In genomic region chr1:22972063-22972405, GRCh38 we compare ENCODE assay signal across 35 cellular contexts. TPM values are rescaled to one million over a fixed set of nuclear protein-coding genes. Genes with fewer than 3 reads are reported as not detected.
"Had no signal": no experiment of that assay in that cellular context is flagged by ENCODE, and none has a peak within 500 bp of the region (broad histone marks: within the 10 kb centered on the region; RNA-seq: fewer than 3 reads in every experiment).

No MANE protein-coding gene starts in this region.

- ATAC-seq: naive thymus-derived CD4-positive, alpha-beta T cell; natural killer cell; psoas muscle; right cardiac atrium; sciatic nerve; stimulated activated memory B cell treated with anti-CD40 and anti-IgM and Interleukin-4, amounts not matched to agents 10 μg/mL and 1 μg/mL and 100 μg/mL, for 72 hours; stimulated activated naive CD8-positive, alpha-beta T cell treated with anti-CD3 and anti-CD28 coated beads, Interleukin-15, amount 100 ng/mL, for 72 hours; stimulated activated naive CD8-positive, alpha-beta T cell treated with anti-CD3 and anti-CD28 coated beads, Interleukin-15, Interleukin-2, amounts not matched to agents 100 U/mL and 50 U/mL, for 24 hours had no signal

- H3K36me3 ChIP-seq: neural progenitor cell, ovary, spleen, suprapubic skin, tibial nerve, upper lobe of left lung, vagina had no signal

- FAIRE-seq: urothelium cell line had no signal

- DNase-seq: naive thymus-derived CD4-positive, alpha-beta T cell; natural killer cell; occipital lobe; ovary; posterior cingulate gyrus; psoas muscle; right cardiac atrium; stimulated activated CD4-positive, alpha-beta T cell treated with anti-CD3 and anti-CD28 coated beads, Interleukin-12 subunit alpha, Interleukin-12 subunit beta, amount 100 ng/mL, for 4 hours; stimulated activated CD4-positive, alpha-beta T cell treated with anti-CD3 and anti-CD28 coated beads, Interleukin-1b, Interleukin-23, amount 100 ng/mL, for 48 hours; stimulated activated CD4-positive, alpha-beta T cell treated with anti-CD3 and anti-CD28 coated beads, Interleukin-4, amount 100 ng/mL, for 1 hour; stimulated activated CD4-positive, alpha-beta T cell treated with anti-CD3 and anti-CD28 coated beads, Interleukin-4, amount 100 ng/mL, for 4 hours; stimulated activated CD8-positive, alpha-beta memory T cell treated with anti-CD3 and anti-CD28 coated beads, Interleukin-4, amount 100 ng/mL, for 48 hours; stimulated activated naive CD4-positive, alpha-beta T cell; stimulated activated naive CD8-positive, alpha-beta T cell treated with anti-CD3 and anti-CD28 coated beads, Interleukin-15, amount 100 ng/mL, for 72 hours; stimulated activated naive CD8-positive, alpha-beta T cell treated with anti-CD3 and anti-CD28 coated beads, Interleukin-15, Interleukin-2, amounts not matched to agents 100 U/mL and 50 U/mL, for 24 hours; substantia nigra; testis had no signal

- H3K4me2 ChIP-seq: smooth muscle cell had no signal

- H3K4me3 ChIP-seq: neural progenitor cell, ovary, psoas muscle, skin epidermis, smooth muscle cell, spleen, suprapubic skin, testis, tibial nerve, upper lobe of left lung, vagina had no signal

- H3K4me1 ChIP-seq: parathyroid adenoma, psoas muscle, testis, vagina had no signal

- H3K27ac ChIP-seq: neural progenitor cell, ovary, parathyroid adenoma, psoas muscle, skin epidermis, spleen, suprapubic skin, testis, tibial nerve, upper lobe of left lung, vagina had no signal

- H3K27me3 ChIP-seq: ovary, testis, upper lobe of left lung, vagina had no signal

- H3K9me3 ChIP-seq: ovary, psoas muscle, suprapubic skin, testis, tibial nerve, upper lobe of left lung, vagina had no signal

- H3K9ac ChIP-seq: neural progenitor cell, parathyroid adenoma had no signal

- H2AFZ ChIP-seq: parathyroid adenoma had no signal

- H3K79me2 ChIP-seq: parathyroid adenoma had no signal

RNA-seq across cellular contexts. Expression of gene LACTBL1, which starts 0.6 kb away (rescaled TPM):
- total RNA-seq: naive thymus-derived CD4-positive, alpha-beta T cell; natural killer cell; occipital lobe; osteoblast; ovary; progenitor cell of endocrine pancreas; psoas muscle; renal cortical epithelial cell; right cardiac atrium; sciatic nerve; smooth muscle cell; spleen; suprapubic skin; tibial nerve; upper lobe of left lung; ureter; vagina had no signal
- polyA plus RNA-seq: naive thymus-derived CD4-positive, alpha-beta T cell; neural cell; ovary; psoas muscle; right cardiac atrium; smooth muscle cell; spleen; thymus had no signal

RNA-seq across cellular contexts. Expression of gene TEX46, which starts 43.6 kb away (rescaled TPM):
- total RNA-seq: natural killer cell, occipital lobe, osteoblast, ovary, progenitor cell of endocrine pancreas, psoas muscle, renal cortical epithelial cell, right cardiac atrium, sciatic nerve, smooth muscle cell, spleen, suprapubic skin, tibial nerve, upper lobe of left lung, ureter, vagina had no signal
- polyA plus RNA-seq: naive thymus-derived CD4-positive, alpha-beta T cell; neural cell; ovary; psoas muscle; right cardiac atrium; smooth muscle cell; spleen had no signal
